1 cellular context compared by ENCODE assay signal in the genomic region with DNA sequence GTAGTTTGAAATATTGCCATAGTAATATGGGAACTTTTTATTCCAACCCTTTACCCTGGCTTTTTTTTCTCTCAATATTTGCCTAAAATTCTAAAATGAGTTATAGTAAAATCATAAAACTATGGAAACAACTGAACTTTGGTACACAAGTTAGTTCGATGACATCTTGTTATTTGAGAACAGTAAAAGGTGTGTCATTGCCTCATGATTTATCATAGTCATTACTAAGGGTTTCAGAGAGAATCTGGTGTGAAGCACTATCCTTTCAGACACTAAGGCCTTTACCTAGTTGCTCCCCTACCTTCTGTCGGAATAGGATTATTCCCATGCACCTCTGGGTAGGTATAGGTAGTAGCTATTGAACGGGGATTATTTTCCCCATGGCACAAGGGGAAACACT.
TF ChIP-seq lines count a peak whose summit lies in the region.

No MANE protein-coding gene starts in this region.

TF ChIP-seq in WTC11, 78 proteins besides CTCF, POLR2A, EP300 and RAD21 (continued from another document):
- TF ChIP-seq, protein P1, sequence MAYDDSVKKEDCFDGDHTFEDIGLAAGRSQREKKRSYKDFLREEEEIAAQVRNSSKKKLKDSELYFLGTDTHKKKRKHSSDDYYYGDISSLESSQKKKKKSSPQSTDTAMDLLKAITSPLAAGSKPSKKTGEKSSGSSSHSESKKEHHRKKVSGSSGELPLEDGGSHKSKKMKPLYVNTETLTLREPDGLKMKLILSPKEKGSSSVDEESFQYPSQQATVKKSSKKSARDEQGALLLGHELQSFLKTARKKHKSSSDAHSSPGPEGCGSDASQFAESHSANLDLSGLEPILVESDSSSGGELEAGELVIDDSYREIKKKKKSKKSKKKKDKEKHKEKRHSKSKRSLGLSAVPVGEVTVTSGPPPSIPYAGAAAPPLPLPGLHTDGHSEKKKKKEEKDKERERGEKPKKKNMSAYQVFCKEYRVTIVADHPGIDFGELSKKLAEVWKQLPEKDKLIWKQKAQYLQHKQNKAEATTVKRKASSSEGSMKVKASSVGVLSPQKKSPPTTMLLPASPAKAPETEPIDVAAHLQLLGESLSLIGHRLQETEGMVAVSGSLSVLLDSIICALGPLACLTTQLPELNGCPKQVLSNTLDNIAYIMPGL (CRISPR knock-in tag; IDR thresholded peaks at IDR 0.05) = no peak
- TF ChIP-seq, protein P2, sequence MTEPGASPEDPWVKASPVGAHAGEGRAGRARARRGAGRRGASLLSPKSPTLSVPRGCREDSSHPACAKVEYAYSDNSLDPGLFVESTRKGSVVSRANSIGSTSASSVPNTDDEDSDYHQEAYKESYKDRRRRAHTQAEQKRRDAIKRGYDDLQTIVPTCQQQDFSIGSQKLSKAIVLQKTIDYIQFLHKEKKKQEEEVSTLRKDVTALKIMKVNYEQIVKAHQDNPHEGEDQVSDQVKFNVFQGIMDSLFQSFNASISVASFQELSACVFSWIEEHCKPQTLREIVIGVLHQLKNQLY (CRISPR knock-in tag; IDR thresholded peaks at IDR 0.05) = no peak
- TF ChIP-seq NR2C2 (CRISPR knock-in tag; IDR thresholded peaks at IDR 0.05) (no peak), RORB (CRISPR knock-in tag; IDR thresholded peaks at IDR 0.05) (no peak), ZNF121 (CRISPR knock-in tag; IDR thresholded peaks at IDR 0.05) (no peak), ZNF138 (CRISPR knock-in tag; conservative IDR thresholded peaks at IDR 0.05) (no peak), CBFB (CRISPR knock-in tag; IDR thresholded peaks at IDR 0.05; ENCODE audit: low read depth) (no peak)
- TF ChIP-seq, protein P3, sequence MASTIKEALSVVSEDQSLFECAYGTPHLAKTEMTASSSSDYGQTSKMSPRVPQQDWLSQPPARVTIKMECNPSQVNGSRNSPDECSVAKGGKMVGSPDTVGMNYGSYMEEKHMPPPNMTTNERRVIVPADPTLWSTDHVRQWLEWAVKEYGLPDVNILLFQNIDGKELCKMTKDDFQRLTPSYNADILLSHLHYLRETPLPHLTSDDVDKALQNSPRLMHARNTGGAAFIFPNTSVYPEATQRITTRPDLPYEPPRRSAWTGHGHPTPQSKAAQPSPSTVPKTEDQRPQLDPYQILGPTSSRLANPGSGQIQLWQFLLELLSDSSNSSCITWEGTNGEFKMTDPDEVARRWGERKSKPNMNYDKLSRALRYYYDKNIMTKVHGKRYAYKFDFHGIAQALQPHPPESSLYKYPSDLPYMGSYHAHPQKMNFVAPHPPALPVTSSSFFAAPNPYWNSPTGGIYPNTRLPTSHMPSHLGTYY (CRISPR knock-in tag; IDR thresholded peaks at IDR 0.05) = no peak
- TF ChIP-seq, protein P4, sequence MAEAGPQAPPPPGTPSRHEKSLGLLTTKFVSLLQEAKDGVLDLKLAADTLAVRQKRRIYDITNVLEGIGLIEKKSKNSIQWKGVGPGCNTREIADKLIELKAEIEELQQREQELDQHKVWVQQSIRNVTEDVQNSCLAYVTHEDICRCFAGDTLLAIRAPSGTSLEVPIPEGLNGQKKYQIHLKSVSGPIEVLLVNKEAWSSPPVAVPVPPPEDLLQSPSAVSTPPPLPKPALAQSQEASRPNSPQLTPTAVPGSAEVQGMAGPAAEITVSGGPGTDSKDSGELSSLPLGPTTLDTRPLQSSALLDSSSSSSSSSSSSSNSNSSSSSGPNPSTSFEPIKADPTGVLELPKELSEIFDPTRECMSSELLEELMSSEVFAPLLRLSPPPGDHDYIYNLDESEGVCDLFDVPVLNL (CRISPR knock-in tag; IDR thresholded peaks at IDR 0.05; ENCODE audit: borderline replicate concordance, low read depth) = no peak
